In genomic region chr12:67648306-67649164, GRCh38 we compare ENCODE assay signal across 1 cellular context.
TF ChIP-seq lines count a peak whose summit lies in the region.

Gene DYRK2, plus strand, starts transcription at chr12:67648745. Its CDS starts 389 bp downstream, at chr12:67649134.

TF ChIP-seq in HepG2, 621 proteins besides CTCF, POLR2A, EP300 and RAD21 (continued from another document and continues in another):
- TF ChIP-seq ZNF10 (CRISPR knock-in tag; IDR thresholded peaks at IDR 0.05; ENCODE audit: borderline replicate concordance, low read depth), result no peak
- no peak for TF ChIP-seq ZKSCAN1 (IDR thresholded peaks at IDR 0.05; ENCODE audit: low read length)
- TF ChIP-seq MAFG (CRISPR knock-in tag; IDR thresholded peaks at IDR 0.05), result no peak
- TF ChIP-seq GZF1 (CRISPR knock-in tag; IDR thresholded peaks at IDR 0.05), result no peak
- no peak for TF ChIP-seq ZNF180 (CRISPR knock-in tag; IDR thresholded peaks at IDR 0.05; ENCODE audit: borderline replicate concordance, low read depth)
- no peak for TF ChIP-seq SMAD1 (CRISPR knock-in tag; IDR thresholded peaks at IDR 0.05; ENCODE audit: borderline replicate concordance, low read depth)
- no peak for TF ChIP-seq ZSCAN22 (CRISPR knock-in tag; IDR thresholded peaks at IDR 0.05)
- peak; percentile 79 for TF ChIP-seq ZFX (CRISPR knock-in tag; IDR thresholded peaks at IDR 0.05; ENCODE audit: low read depth)
- TF ChIP-seq KLF16 (CRISPR knock-in tag; IDR thresholded peaks at IDR 0.05), result no peak; a peak in 1 of 4 replicates
- no peak for TF ChIP-seq MTA3 (CRISPR knock-in tag; IDR thresholded peaks at IDR 0.05)
- TF ChIP-seq ARID5B (CRISPR knock-in tag; IDR thresholded peaks at IDR 0.05), result no peak
- TF ChIP-seq ZNF468 (CRISPR knock-in tag; IDR thresholded peaks at IDR 0.05), result no peak
- no peak; the same call in 1 of the 2 replicates for TF ChIP-seq KDM5A (IDR thresholded peaks at IDR 0.05; ENCODE audit: borderline replicate concordance, low read length)
- no peak for TF ChIP-seq ZNF30 (CRISPR knock-in tag; IDR thresholded peaks at IDR 0.05)
- no peak for TF ChIP-seq FOXP4 (CRISPR knock-in tag; IDR thresholded peaks at IDR 0.05)
- TF ChIP-seq SRSF9 (IDR thresholded peaks at IDR 0.05; ENCODE audit: borderline replicate concordance, insufficient read depth, low read depth, low read length, poor library complexity, severe bottlenecking), result no peak
- TF ChIP-seq MTA1 (CRISPR knock-in tag; IDR thresholded peaks at IDR 0.05; ENCODE audit: borderline replicate concordance), result no peak
- TF ChIP-seq, protein P1, sequence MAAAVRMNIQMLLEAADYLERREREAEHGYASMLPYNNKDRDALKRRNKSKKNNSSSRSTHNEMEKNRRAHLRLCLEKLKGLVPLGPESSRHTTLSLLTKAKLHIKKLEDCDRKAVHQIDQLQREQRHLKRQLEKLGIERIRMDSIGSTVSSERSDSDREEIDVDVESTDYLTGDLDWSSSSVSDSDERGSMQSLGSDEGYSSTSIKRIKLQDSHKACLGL (CRISPR knock-in tag; IDR thresholded peaks at IDR 0.05), result no peak
- TF ChIP-seq, protein P2, sequence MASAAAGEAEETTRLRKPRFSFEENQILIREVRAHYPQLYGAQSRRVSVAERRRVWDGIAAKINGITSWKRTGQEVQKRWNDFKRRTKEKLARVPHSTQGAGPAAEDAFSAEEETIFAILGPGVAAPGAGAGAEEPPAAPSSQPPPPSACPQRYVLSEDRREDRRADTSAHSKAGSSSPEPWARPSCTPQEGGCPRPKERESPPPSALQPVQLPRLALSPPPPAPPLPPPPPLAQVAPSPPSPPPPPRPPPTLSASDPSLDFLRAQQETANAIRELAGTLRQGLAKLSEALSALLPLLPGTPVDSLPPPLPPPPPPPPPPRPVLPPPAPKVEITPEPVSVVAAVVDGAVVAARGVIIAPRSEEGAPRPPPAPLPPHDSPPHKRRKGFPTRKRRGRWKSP (CRISPR knock-in tag; IDR thresholded peaks at IDR 0.05), result no peak
- TF ChIP-seq SALL2 (CRISPR knock-in tag; IDR thresholded peaks at IDR 0.05), result 0 out of 2 replicates have a peak, but pooled peaks have one; percentile 34
- TF ChIP-seq PATZ1 (CRISPR knock-in tag; IDR thresholded peaks at IDR 0.05), result 0 out of 2 replicates have a peak, but pooled peaks have one; percentile 22
- TF ChIP-seq, protein P3, sequence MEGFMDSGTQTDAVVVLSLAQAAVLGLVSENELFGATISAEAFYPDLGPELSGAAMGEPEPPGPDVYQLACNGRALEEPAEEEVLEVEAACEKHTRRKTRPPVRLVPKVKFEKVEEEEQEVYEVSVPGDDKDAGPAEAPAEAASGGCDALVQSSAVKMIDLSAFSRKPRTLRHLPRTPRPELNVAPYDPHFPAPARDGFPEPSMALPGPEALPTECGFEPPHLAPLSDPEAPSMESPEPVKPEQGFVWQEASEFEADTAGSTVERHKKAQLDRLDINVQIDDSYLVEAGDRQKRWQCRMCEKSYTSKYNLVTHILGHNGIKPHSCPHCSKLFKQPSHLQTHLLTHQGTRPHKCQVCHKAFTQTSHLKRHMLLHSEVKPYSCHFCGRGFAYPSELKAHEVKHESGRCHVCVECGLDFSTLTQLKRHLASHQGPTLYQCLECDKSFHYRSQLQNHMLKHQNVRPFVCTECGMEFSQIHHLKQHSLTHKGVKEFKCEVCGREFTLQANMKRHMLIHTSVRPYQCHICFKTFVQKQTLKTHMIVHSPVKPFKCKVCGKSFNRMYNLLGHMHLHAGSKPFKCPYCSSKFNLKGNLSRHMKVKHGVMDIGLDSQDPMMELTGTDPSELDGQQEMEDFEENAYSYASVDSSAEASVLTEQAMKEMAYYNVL (CRISPR knock-in tag; IDR thresholded peaks at IDR 0.05; ENCODE audit: borderline replicate concordance), result no peak
- no peak for TF ChIP-seq ZNF446 (CRISPR knock-in tag; IDR thresholded peaks at IDR 0.05)
- no peak for TF ChIP-seq THYN1 (CRISPR knock-in tag; IDR thresholded peaks at IDR 0.05; ENCODE audit: borderline replicate concordance, low read depth)
- TF ChIP-seq, protein P4, sequence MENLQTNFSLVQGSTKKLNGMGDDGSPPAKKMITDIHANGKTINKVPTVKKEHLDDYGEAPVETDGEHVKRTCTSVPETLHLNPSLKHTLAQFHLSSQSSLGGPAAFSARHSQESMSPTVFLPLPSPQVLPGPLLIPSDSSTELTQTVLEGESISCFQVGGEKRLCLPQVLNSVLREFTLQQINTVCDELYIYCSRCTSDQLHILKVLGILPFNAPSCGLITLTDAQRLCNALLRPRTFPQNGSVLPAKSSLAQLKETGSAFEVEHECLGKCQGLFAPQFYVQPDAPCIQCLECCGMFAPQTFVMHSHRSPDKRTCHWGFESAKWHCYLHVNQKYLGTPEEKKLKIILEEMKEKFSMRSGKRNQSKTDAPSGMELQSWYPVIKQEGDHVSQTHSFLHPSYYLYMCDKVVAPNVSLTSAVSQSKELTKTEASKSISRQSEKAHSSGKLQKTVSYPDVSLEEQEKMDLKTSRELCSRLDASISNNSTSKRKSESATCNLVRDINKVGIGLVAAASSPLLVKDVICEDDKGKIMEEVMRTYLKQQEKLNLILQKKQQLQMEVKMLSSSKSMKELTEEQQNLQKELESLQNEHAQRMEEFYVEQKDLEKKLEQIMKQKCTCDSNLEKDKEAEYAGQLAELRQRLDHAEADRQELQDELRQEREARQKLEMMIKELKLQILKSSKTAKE (CRISPR knock-in tag; IDR thresholded peaks at IDR 0.05; ENCODE audit: borderline replicate concordance), result no peak
- TF ChIP-seq ZBTB10 (CRISPR knock-in tag; IDR thresholded peaks at IDR 0.05; ENCODE audit: borderline replicate concordance), result no peak
- no peak; the same call in 1 of the 2 replicates for TF ChIP-seq SPEN (CRISPR knock-in tag; IDR thresholded peaks at IDR 0.05; ENCODE audit: low read depth)
- TF ChIP-seq MTF1 (CRISPR knock-in tag; IDR thresholded peaks at IDR 0.05), result no peak
- TF ChIP-seq CHD4 (IDR thresholded peaks at IDR 0.05; ENCODE audit: borderline replicate concordance, low read length), result no peak
- peak; percentile 28 for TF ChIP-seq IKZF4 (CRISPR knock-in tag; IDR thresholded peaks at IDR 0.05; ENCODE audit: borderline replicate concordance, low read depth, not compliant biosample characterization)
- no peak for TF ChIP-seq SOX6 (IDR thresholded peaks at IDR 0.05)
- TF ChIP-seq SOX6 (CRISPR knock-in tag; IDR thresholded peaks at IDR 0.05), result no peak
- TF ChIP-seq KDM5B (CRISPR knock-in tag; IDR thresholded peaks at IDR 0.05; ENCODE audit: borderline replicate concordance), result no peak
- TF ChIP-seq ZFP37 (CRISPR knock-in tag; IDR thresholded peaks at IDR 0.05; ENCODE audit: borderline replicate concordance), result 0 out of 2 replicates have a peak, but pooled peaks have one; percentile 30
- TF ChIP-seq CHD2 (IDR thresholded peaks at IDR 0.05; ENCODE audit: low read depth, low read length), result no peak
- no peak for TF ChIP-seq ZSCAN5A (CRISPR knock-in tag; IDR thresholded peaks at IDR 0.05; ENCODE audit: borderline replicate concordance)
- no peak for TF ChIP-seq ZNF781 (CRISPR knock-in tag; IDR thresholded peaks at IDR 0.05; ENCODE audit: borderline replicate concordance, not compliant biosample characterization)
- TF ChIP-seq, protein P5, sequence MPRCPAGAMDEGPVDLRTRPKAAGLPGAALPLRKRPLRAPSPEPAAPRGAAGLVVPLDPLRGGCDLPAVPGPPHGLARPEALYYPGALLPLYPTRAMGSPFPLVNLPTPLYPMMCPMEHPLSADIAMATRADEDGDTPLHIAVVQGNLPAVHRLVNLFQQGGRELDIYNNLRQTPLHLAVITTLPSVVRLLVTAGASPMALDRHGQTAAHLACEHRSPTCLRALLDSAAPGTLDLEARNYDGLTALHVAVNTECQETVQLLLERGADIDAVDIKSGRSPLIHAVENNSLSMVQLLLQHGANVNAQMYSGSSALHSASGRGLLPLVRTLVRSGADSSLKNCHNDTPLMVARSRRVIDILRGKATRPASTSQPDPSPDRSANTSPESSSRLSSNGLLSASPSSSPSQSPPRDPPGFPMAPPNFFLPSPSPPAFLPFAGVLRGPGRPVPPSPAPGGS (CRISPR knock-in tag; IDR thresholded peaks at IDR 0.05), result peak; percentile 43; the same call in 1 of the 2 replicates
- 0 out of 2 replicates have a peak, but pooled peaks have one; percentile 41 for TF ChIP-seq ZFP90 (CRISPR knock-in tag; IDR thresholded peaks at IDR 0.05; ENCODE audit: borderline replicate concordance)
- no peak for TF ChIP-seq ZNF501 (CRISPR knock-in tag; IDR thresholded peaks at IDR 0.05)
- TF ChIP-seq MBNL3 (CRISPR knock-in tag; conservative IDR thresholded peaks at IDR 0.05), result no peak
- no peak for TF ChIP-seq ZNF430 (CRISPR knock-in tag; IDR thresholded peaks at IDR 0.05)
- TF ChIP-seq ATF7-NPFF (CRISPR knock-in tag; IDR thresholded peaks at IDR 0.05; ENCODE audit: low read depth), result no peak
- TF ChIP-seq MEIS1 (CRISPR knock-in tag; IDR thresholded peaks at IDR 0.05; ENCODE audit: borderline replicate concordance), result no peak
- no peak for TF ChIP-seq HDAC2 (CRISPR knock-in tag; IDR thresholded peaks at IDR 0.05)
- TF ChIP-seq RXRA (CRISPR knock-in tag; IDR thresholded peaks at IDR 0.05), result no peak
